8 cellular contexts compared by ENCODE assay signal in the genomic region with DNA sequence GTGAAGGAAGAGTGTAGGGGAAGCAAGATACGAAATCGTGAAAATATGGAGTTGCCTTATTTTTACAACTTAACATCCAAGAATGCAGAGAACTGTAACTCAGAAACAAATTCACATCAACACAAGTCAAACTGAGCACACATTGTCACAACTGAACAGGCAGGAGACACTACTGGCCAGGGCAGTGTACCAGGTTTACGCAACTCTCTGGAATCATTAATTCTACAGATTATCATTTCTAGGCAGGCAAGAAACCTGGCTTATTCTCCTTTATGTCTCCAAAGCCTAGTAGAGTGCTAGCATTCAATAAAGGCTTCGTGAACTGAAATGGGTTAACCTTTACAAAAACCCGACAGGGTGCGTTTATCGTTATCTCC. TPM values are rescaled to one million over a fixed set of nuclear protein-coding genes. Genes with fewer than 3 reads are reported as not detected.
A peak's percentile ranks its signal among the peaks of the same experiment; 100 is the strongest.
DNase-seq lines count a peak whose midpoint lies in the region; ATAC-seq and TF ChIP-seq lines count a peak whose summit lies in the region.

No MANE protein-coding gene starts in this region.

- peaks cover 20% of the 10 kb centered on the region for H3K4me1 Mint-ChIP-seq in WTC11

- peak overlapping the region; percentile 82 for H3K4me3 Mint-ChIP-seq in WTC11

- H3K27me3 ChIP-seq in heart left ventricle, result no peaks in the 10 kb centered on the region

- peak overlapping the region; percentile 73 for H3K27ac Mint-ChIP-seq in WTC11

- POLR2A ChIA-PET in WTC11 (lab: Charles Lee), result no interaction called here

- peak overlapping the region; percentile 89 to 100 (median 96) for H3K27ac ChIP-seq in heart left ventricle

- CTCF ChIA-PET in WTC11 (lab: Charles Lee), result no interaction called here

- no peaks in the 10 kb centered on the region for H3K27me3 Mint-ChIP-seq in WTC11 (ENCODE audit: low read depth)

- intact Hi-C loops in heart left ventricle (cut with DNase I), result loop anchor here in 5 of 10 donors (2.0 to 10.0 kb wide), 4 partner anchors 40 to 195 kb away; a partner anchor contains a TSS

- peak overlapping the region; percentile 63 to 99 (median 87) for H3K4me3 ChIP-seq in heart left ventricle

- DNase-seq in NCI-H2227 treated with DMSO at 0.1 percent for 48 hours (lab: John Stamatoyannopoulos, UW), result peak; percentile 31
- no peak for DNase-seq in NCI-H2227 (lab: John Stamatoyannopoulos, UW; ENCODE audit: unreplicated experiment)
- DNase-seq in WTC11 (ENCODE audit: low spot score), result no peak
- no peak for DNase-seq in heart left ventricle
- DNase-seq in renal cortical epithelial cell (ENCODE audit: low read depth), result peak; percentile 26
- no peak for DNase-seq in NCI-H2196 (lab: John Stamatoyannopoulos, UW; ENCODE audit: unreplicated experiment)

- 7 to 8% (median 7%) methylated on average over 7 of the region's 7 CpGs for WGBS in heart left ventricle, 4 donors

- H3K4me1 ChIP-seq in heart left ventricle, result peaks cover 12 to 66% (median 49%) of the 10 kb centered on the region in 12 donors

- no peaks in the 10 kb centered on the region for H3K9me3 ChIP-seq in heart left ventricle

- TF ChIP-seq CTCF in WTC11 (IDR thresholded peaks at IDR 0.05) (no peak), heart left ventricle (IDR thresholded peaks at IDR 0.05) (no peak)

- peaks cover 0 to 54% (median 40%) of the 10 kb centered on the region in 9 donors for H3K36me3 ChIP-seq in heart left ventricle

- ATAC-seq in WTC11 (no peak), heart left ventricle (peak in 2 of 4 donors; percentile 5 to 7), HG02852 (IDR thresholded peaks at IDR 0.05; ENCODE audit: unreplicated experiment) (no peak), GM19397 (IDR thresholded peaks at IDR 0.05; ENCODE audit: unreplicated experiment) (no peak)

- peaks cover 26% of the 10 kb centered on the region for H3K36me3 Mint-ChIP-seq in WTC11

- TF ChIP-seq POLR2A in heart left ventricle (IDR thresholded peaks at IDR 0.05), result no peak

- H3K9me3 Mint-ChIP-seq in WTC11, result no peaks in the 10 kb centered on the region

TF ChIP-seq in WTC11, 78 proteins besides CTCF, POLR2A, EP300 and RAD21:
- TF ChIP-seq CREM (CRISPR knock-in tag; IDR thresholded peaks at IDR 0.05) (no peak), HMGA2 (CRISPR knock-in tag; IDR thresholded peaks at IDR 0.05) (no peak), NR2C2 (CRISPR knock-in tag; IDR thresholded peaks at IDR 0.05) (no peak), EMX1 (CRISPR knock-in tag; IDR thresholded peaks at IDR 0.05) (no peak), TCF7 (CRISPR knock-in tag; IDR thresholded peaks at IDR 0.05; ENCODE audit: low read depth) (no peak), TEAD1 (CRISPR knock-in tag; IDR thresholded peaks at IDR 0.05) (no peak), IRF2 (CRISPR knock-in tag; IDR thresholded peaks at IDR 0.05; ENCODE audit: borderline replicate concordance, low read depth) (no peak), ZNF317 (CRISPR knock-in tag; IDR thresholded peaks at IDR 0.05; ENCODE audit: borderline replicate concordance, low read depth) (no peak), KAT7 (CRISPR knock-in tag; IDR thresholded peaks at IDR 0.05; ENCODE audit: borderline replicate concordance) (no peak)
- TF ChIP-seq, protein P1, sequence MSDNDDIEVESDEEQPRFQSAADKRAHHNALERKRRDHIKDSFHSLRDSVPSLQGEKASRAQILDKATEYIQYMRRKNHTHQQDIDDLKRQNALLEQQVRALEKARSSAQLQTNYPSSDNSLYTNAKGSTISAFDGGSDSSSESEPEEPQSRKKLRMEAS (CRISPR knock-in tag; IDR thresholded peaks at IDR 0.05), result no peak
- TF ChIP-seq, protein P2, sequence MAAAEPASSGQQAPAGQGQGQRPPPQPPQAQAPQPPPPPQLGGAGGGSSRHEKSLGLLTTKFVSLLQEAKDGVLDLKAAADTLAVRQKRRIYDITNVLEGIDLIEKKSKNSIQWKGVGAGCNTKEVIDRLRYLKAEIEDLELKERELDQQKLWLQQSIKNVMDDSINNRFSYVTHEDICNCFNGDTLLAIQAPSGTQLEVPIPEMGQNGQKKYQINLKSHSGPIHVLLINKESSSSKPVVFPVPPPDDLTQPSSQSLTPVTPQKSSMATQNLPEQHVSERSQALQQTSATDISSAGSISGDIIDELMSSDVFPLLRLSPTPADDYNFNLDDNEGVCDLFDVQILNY (CRISPR knock-in tag; IDR thresholded peaks at IDR 0.05), result no peak
- TF ChIP-seq, protein P3, sequence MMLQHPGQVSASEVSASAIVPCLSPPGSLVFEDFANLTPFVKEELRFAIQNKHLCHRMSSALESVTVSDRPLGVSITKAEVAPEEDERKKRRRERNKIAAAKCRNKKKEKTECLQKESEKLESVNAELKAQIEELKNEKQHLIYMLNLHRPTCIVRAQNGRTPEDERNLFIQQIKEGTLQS (CRISPR knock-in tag; conservative IDR thresholded peaks at IDR 0.05), result no peak
- TF ChIP-seq, protein P4, sequence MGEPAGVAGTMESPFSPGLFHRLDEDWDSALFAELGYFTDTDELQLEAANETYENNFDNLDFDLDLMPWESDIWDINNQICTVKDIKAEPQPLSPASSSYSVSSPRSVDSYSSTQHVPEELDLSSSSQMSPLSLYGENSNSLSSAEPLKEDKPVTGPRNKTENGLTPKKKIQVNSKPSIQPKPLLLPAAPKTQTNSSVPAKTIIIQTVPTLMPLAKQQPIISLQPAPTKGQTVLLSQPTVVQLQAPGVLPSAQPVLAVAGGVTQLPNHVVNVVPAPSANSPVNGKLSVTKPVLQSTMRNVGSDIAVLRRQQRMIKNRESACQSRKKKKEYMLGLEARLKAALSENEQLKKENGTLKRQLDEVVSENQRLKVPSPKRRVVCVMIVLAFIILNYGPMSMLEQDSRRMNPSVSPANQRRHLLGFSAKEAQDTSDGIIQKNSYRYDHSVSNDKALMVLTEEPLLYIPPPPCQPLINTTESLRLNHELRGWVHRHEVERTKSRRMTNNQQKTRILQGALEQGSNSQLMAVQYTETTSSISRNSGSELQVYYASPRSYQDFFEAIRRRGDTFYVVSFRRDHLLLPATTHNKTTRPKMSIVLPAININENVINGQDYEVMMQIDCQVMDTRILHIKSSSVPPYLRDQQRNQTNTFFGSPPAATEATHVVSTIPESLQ (CRISPR knock-in tag; IDR thresholded peaks at IDR 0.05), result no peak
TF ChIP-seq in WTC11: peak in this region for 0.

RNA-seq across cellular contexts. Expression of a gene that starts 0.6 kb away (rescaled TPM):
- total RNA-seq in WTC11 (2021) (29.3 to 35.4 TPM (median 34.7 TPM) in 3 replicates), heart left ventricle (10 to 100 TPM; 19.6 to 33.5 (median 27.7) TPM), renal cortical epithelial cell (24.7 and 51.8 TPM in 2 replicates)
- polyA plus RNA-seq in heart left ventricle, result 10 to 100 TPM; 23.2 to 39.5 TPM

RNA-seq across cellular contexts. Expression of a gene that starts 0.7 kb away (rescaled TPM):
- total RNA-seq in WTC11 (2021) (26.7 to 32.8 TPM (median 29.6 TPM) in 3 replicates), heart left ventricle (10 to 100 TPM; 22.3 to 31.4 (median 25.6) TPM), renal cortical epithelial cell (42.5 and 68.1 TPM in 2 replicates)
- 10 to 100 TPM; 36.9 to 37.0 TPM for polyA plus RNA-seq in heart left ventricle

Comparison
In these comparisons a context has a peak if more than half of its experiments do, and no peak if none do; other contexts are left out.
1. DNase-seq: peak in NCI-H2227 treated with DMSO at 0.1 percent for 48 hours (single experiment) and renal cortical epithelial cell (single experiment); none in NCI-H2227 (single experiment), WTC11 (single experiment), heart left ventricle (0 of 5) and NCI-H2196 (single experiment).